In genomic region chr18:58046087-58046793, GRCh38 we compare ENCODE assay signal across 1 cellular context.
TF ChIP-seq lines count a peak whose summit lies in the region.

No MANE protein-coding gene starts in this region.

TF ChIP-seq in endothelial cell of umbilical vein, 7 proteins besides CTCF, POLR2A, EP300 and RAD21 (continued from another document):
- no peak for TF ChIP-seq EZH2 (IDR thresholded peaks at IDR 0.05; ENCODE audit: borderline replicate concordance, low read depth, low read length, severe bottlenecking)
